ENCODE assay signal across 8 cellular contexts in genomic region chr9:34328500-34328982, GRCh38. TPM values are rescaled to one million over a fixed set of nuclear protein-coding genes. Genes with fewer than 3 reads are reported as not detected.
DNase-seq lines count a peak whose midpoint lies in the region; ATAC-seq and TF ChIP-seq lines count a peak whose summit lies in the region.

No MANE protein-coding gene starts in this region.

- no peak for TF ChIP-seq CTCF in osteocyte (IDR thresholded peaks at IDR 0.05)

- peaks cover 2% of the 10 kb centered on the region for H3K36me3 Mint-ChIP-seq in osteocyte (ENCODE audit: unreplicated experiment)

- H3K27me3 Mint-ChIP-seq in osteocyte (ENCODE audit: unreplicated experiment), result no peaks in the 10 kb centered on the region

- peak; percentile 0 for ATAC-seq in HG02763 (IDR thresholded peaks at IDR 0.05; ENCODE audit: unreplicated experiment)
- ATAC-seq in HG03460 (IDR thresholded peaks at IDR 0.05; ENCODE audit: unreplicated experiment), result no peak
- ATAC-seq in HG02678 (IDR thresholded peaks at IDR 0.05; ENCODE audit: unreplicated experiment), result no peak

- peak overlapping the region; percentile 89 for H3K27ac ChIP-seq in epithelial cell of prostate

- H3K27ac Mint-ChIP-seq in osteocyte (ENCODE audit: unreplicated experiment), result peak overlapping the region; percentile 97

- H3K9me3 Mint-ChIP-seq in osteocyte (ENCODE audit: unreplicated experiment), result no peaks in the 10 kb centered on the region

- DNase-seq in ELR (ENCODE audit: low read depth) (peak; percentile 65), RPMI8226 (peak; percentile 7), epithelial cell of prostate (ENCODE audit: low read depth, low spot score) (no peak), osteocyte (ENCODE audit: extremely low spot score, unreplicated experiment) (no peak), epidermal melanocyte (ENCODE audit: insufficient read length, low spot score) (no peak)

- peak overlapping the region; percentile 94 for H3K4me3 Mint-ChIP-seq in osteocyte (ENCODE audit: unreplicated experiment)

- peaks cover 27% of the 10 kb centered on the region for H3K4me1 Mint-ChIP-seq in osteocyte (ENCODE audit: unreplicated experiment)

RNA-seq across cellular contexts. Expression of gene KIF24, which starts 0.5 kb away (rescaled TPM):
- total RNA-seq in osteocyte, result 1.4 and 1.5 TPM in 2 replicates

RNA-seq across cellular contexts. Expression of gene NUDT2, which starts 0.8 kb away (rescaled TPM):
- total RNA-seq in osteocyte, result 20.5 and 24.1 TPM in 2 replicates

RNA-seq across cellular contexts. Expression of gene MYORG, which starts 48.2 kb away (rescaled TPM):
- total RNA-seq in osteocyte, result 1.3 and 2.5 TPM in 2 replicates

Comparison
In these comparisons a context has a peak if more than half of its experiments do, and no peak if none do; other contexts are left out.
1. DNase-seq: peak in ELR (single experiment) and RPMI8226 (single experiment); none in epithelial cell of prostate (single experiment), osteocyte (single experiment) and epidermal melanocyte (single experiment).